Comparison of ENCODE assay signal across 9 cellular contexts in genomic region chr5:77077821-77078176, GRCh38. TPM values are rescaled to one million over a fixed set of nuclear protein-coding genes. Genes with fewer than 3 reads are reported as not detected.
DNase-seq lines count a peak whose midpoint lies in the region; ATAC-seq, FAIRE-seq and TF ChIP-seq lines count a peak whose summit lies in the region.
"Had no signal": no experiment of that assay in that cellular context is flagged by ENCODE, and none has a peak within 500 bp of the region (broad histone marks: within the 10 kb centered on the region; RNA-seq: fewer than 3 reads in every experiment).

No MANE protein-coding gene starts in this region.

- H2BK20ac ChIP-seq in H9 (ENCODE audit: low read depth, low read length, poor library complexity, severe bottlenecking), result no peak overlapping the region

- no peak overlapping the region for H2BK120ac ChIP-seq in H9 (ENCODE audit: low read depth, low read length, poor library complexity, severe bottlenecking)

- peak overlapping the region; percentile 63 for H3K9ac ChIP-seq in H9 (ENCODE audit: extremely low read depth, insufficient read length, low read length)

- no peak overlapping the region for H3K4me3 ChIP-seq in SJCRH30

- H4K91ac ChIP-seq in H9 (ENCODE audit: insufficient read length, low read depth, low read length), result no peak overlapping the region

- peak overlapping the region; percentile 22 for H3K4me2 ChIP-seq in H9 (ENCODE audit: insufficient read depth, insufficient read length, low read length)

- H3K56ac ChIP-seq in H9 (ENCODE audit: insufficient read length, low read depth, low read length), result no peak overlapping the region

- ATAC-seq in naive B cell (ENCODE audit: low read depth in 2 of 2), result peak in 1 of 2 donors; percentile 22

- no peak overlapping the region for H2AK5ac ChIP-seq in H9 (ENCODE audit: insufficient read length, low read length)

- H3K14ac ChIP-seq in H9 (ENCODE audit: insufficient read depth, low read length), result no peak overlapping the region

- H3K4ac ChIP-seq in H9 (ENCODE audit: low read depth, low read length), result no peak overlapping the region

- H3K4me1 Mint-ChIP-seq in H9, result peaks cover 8 to 9% of the 10 kb centered on the region in 2 experiments; a peak in 3 of 4 replicates
- peaks cover 23% of the 10 kb centered on the region for H3K4me1 Mint-ChIP-seq in brain
- H3K4me1 Mint-ChIP-seq in naive B cell, result peaks cover 7 to 16% (median 11%) of the 10 kb centered on the region in 3 donors

- no peaks in the 10 kb centered on the region for H3K27me3 ChIP-seq in H9 (ENCODE audit: insufficient read depth, low read length)
- H3K27me3 ChIP-seq in SJCRH30, result no peaks in the 10 kb centered on the region

- H3K79me2 ChIP-seq in H9 (ENCODE audit: insufficient read depth, low read length), result no peaks in the 10 kb centered on the region

- H3K23me2 ChIP-seq in H9 (ENCODE audit: insufficient read length, low read depth, low read length, poor library complexity, severe bottlenecking), result no peaks in the 10 kb centered on the region

- no peak overlapping the region for H3K27ac Mint-ChIP-seq in H9
- H3K27ac Mint-ChIP-seq in brain, result peak overlapping the region in 4 of 5 experiments; percentile 17 to 59 (median 50)
- no peak overlapping the region for H3K27ac Mint-ChIP-seq in naive B cell

- H3K18ac ChIP-seq in H9 (ENCODE audit: insufficient read length, low read depth, low read length), result no peak overlapping the region

- H3K4me3 Mint-ChIP-seq in H9, result peak overlapping the region; percentile 55 to 75
- H3K4me3 Mint-ChIP-seq in brain, result peak overlapping the region; percentile 60 to 78 (median 75)
- peak overlapping the region in 6 of 8 donors; percentile 46 to 80 (median 66) for H3K4me3 Mint-ChIP-seq in naive B cell

- peaks cover 2 to 7% (median 6%) of the 10 kb centered on the region in 3 experiments; a peak in 4 of 7 replicates for H3K36me3 Mint-ChIP-seq in H9 (ENCODE audit: insufficient read depth in 1 of 3, low read depth in 3 of 3)
- peaks cover 41% of the 10 kb centered on the region for H3K36me3 Mint-ChIP-seq in brain
- H3K36me3 Mint-ChIP-seq in naive B cell, result peaks cover 0 to 5% of the 10 kb centered on the region in 2 donors

- DNase-seq in H9 (no peak), naive B cell (no peak), NCI-H146 treated with DMSO at 0.1 percent for 48 hours (lab: John Stamatoyannopoulos, UW; ENCODE audit: unreplicated experiment) (no peak), RCC 7860 (ENCODE audit: low spot score) (no peak), SJCRH30 (no peak), midbrain (lab: John Stamatoyannopoulos, UW) (no peak)

- H3K27ac ChIP-seq in 22Rv1, result no peak overlapping the region
- no peak overlapping the region for H3K27ac ChIP-seq in H9 (ENCODE audit: insufficient read length, low read depth, low read length)
- H3K27ac ChIP-seq in SJCRH30, result no peak overlapping the region
- H3K27ac ChIP-seq: epithelial cell of prostate had no signal

- H3K4me1 ChIP-seq in H9 (ENCODE audit: insufficient read depth, low read length), result no peaks in the 10 kb centered on the region
- no peaks in the 10 kb centered on the region for H3K4me1 ChIP-seq in SJCRH30

- no peaks in the 10 kb centered on the region for H3K9me3 ChIP-seq in H9 (ENCODE audit: control insufficient read depth, low read depth, low read length)
- no peaks in the 10 kb centered on the region for H3K9me3 ChIP-seq in SJCRH30 (replicated peaks)

- H3K36me3 ChIP-seq in SJCRH30, result peaks cover 23% of the 10 kb centered on the region

- no peak overlapping the region for H3T11ph ChIP-seq in H9 (ENCODE audit: low read length)

- peaks cover 0 to 3% of the 10 kb centered on the region in 2 experiments; a peak in 1 of 5 replicates for H3K9me3 Mint-ChIP-seq in H9
- H3K9me3 Mint-ChIP-seq in brain, result no peaks in the 10 kb centered on the region
- H3K9me3 Mint-ChIP-seq in naive B cell, result no peaks in the 10 kb centered on the region

- H3K27me3 Mint-ChIP-seq in H9 (ENCODE audit: low read depth) (peaks cover 7% of the 10 kb centered on the region), brain (no peaks in the 10 kb centered on the region), naive B cell (peaks cover 0 to 20% (median 10%) of the 10 kb centered on the region in 3 donors)

- H2BK5ac ChIP-seq in H9 (ENCODE audit: insufficient read length, low read length), result no peak overlapping the region

- no peak overlapping the region for H4K8ac ChIP-seq in H9 (replicated peaks; ENCODE audit: insufficient read length, low read depth, low read length)

- WGBS in H9 (ENCODE audit: extremely low coverage, insufficient read length, low lambda C conversion rate), result no CpG with 5 or more reads among the region's 15 CpGs

- no peak for FAIRE-seq in RCC 7860 (lab: Jason Lieb, UNC)

- H2BK12ac ChIP-seq in H9 (ENCODE audit: insufficient read length, low read depth, low read length), result no peak overlapping the region

- H4K5ac ChIP-seq in H9 (ENCODE audit: insufficient read length, low read depth, low read length), result no peak overlapping the region

- no peaks in the 10 kb centered on the region for H3K79me1 ChIP-seq in H9 (ENCODE audit: insufficient read depth, low read depth, low read length, poor library complexity, severe bottlenecking)

- peak; percentile 22; the same call in 1 of the 2 replicates for TF ChIP-seq CTCF in 22Rv1 (IDR thresholded peaks at IDR 0.05)
- no peak; the same call in 2 of the 3 replicates for TF ChIP-seq CTCF in H9 (conservative IDR thresholded peaks at IDR 0.05)
- peak in 1 of 2 experiments; percentile 8 for TF ChIP-seq CTCF in brain (conservative IDR thresholded peaks at IDR 0.05)

- H4K20me1 ChIP-seq in H9 (ENCODE audit: control insufficient read depth, insufficient read depth, insufficient read length), result no peaks in the 10 kb centered on the region

- no peak overlapping the region for H2AFZ ChIP-seq in H9 (ENCODE audit: low read length)

- H3K23ac ChIP-seq in H9 (ENCODE audit: insufficient read length, low read depth, low read length), result no peak overlapping the region

- no peak overlapping the region for H2BK15ac ChIP-seq in H9 (ENCODE audit: low read depth, low read length)

RNA-seq across cellular contexts. Expression of gene ZBED3, which starts 9.3 kb away (rescaled TPM):
- 7.6 and 7.8 TPM in 2 replicates for total RNA-seq in H9 (2021)
- polyA plus RNA-seq in brain (ENCODE audit: insufficient read depth, low read depth, low replicate concordance) (13.8 TPM), naive B cell (ENCODE audit: low read depth in 6 of 6) (under 1 TPM in 5 of 6 donors, not detected in 1; 0.28 to 0.49 (median 0.39) TPM)
- total RNA-seq in SJCRH30 (2014; rRNA removed; shearing (Covaris generic)), result 2.8 and 3.8 TPM in 2 replicates

RNA-seq across cellular contexts. Expression of gene AGGF1, which starts 47.6 kb away (rescaled TPM):
- total RNA-seq in H9 (2021), result 13.6 and 14.8 TPM in 2 replicates
- polyA plus RNA-seq in brain (ENCODE audit: insufficient read depth, low read depth, low replicate concordance) (9.0 TPM), naive B cell (ENCODE audit: low read depth in 6 of 6) (10 to 100 TPM; 15.9 to 33.1 (median 24.0) TPM)
- 22.9 and 25.4 TPM in 2 replicates for total RNA-seq in SJCRH30 (2014; rRNA removed; shearing (Covaris generic))

Comparison
In these comparisons a context has a peak if more than half of its experiments do, and no peak if none do; other contexts are left out.
1. H3K27ac Mint-ChIP-seq: peak in brain (4 of 5); none in H9 (0 of 3) and naive B cell (0 of 6).
2. Peak in every context shown above with its lines, with median percentiles within 50 percentile points of each other: H3K4me3 Mint-ChIP-seq.